In genomic region chr3:190345027-190345821, GRCh38 we compare ENCODE assay signal across 1 cellular context.
TF ChIP-seq lines count a peak whose summit lies in the region.

No MANE protein-coding gene starts in this region.

TF ChIP-seq in HepG2, 621 proteins besides CTCF, POLR2A, EP300 and RAD21 (continued from another document):
- TF ChIP-seq, protein P1, sequence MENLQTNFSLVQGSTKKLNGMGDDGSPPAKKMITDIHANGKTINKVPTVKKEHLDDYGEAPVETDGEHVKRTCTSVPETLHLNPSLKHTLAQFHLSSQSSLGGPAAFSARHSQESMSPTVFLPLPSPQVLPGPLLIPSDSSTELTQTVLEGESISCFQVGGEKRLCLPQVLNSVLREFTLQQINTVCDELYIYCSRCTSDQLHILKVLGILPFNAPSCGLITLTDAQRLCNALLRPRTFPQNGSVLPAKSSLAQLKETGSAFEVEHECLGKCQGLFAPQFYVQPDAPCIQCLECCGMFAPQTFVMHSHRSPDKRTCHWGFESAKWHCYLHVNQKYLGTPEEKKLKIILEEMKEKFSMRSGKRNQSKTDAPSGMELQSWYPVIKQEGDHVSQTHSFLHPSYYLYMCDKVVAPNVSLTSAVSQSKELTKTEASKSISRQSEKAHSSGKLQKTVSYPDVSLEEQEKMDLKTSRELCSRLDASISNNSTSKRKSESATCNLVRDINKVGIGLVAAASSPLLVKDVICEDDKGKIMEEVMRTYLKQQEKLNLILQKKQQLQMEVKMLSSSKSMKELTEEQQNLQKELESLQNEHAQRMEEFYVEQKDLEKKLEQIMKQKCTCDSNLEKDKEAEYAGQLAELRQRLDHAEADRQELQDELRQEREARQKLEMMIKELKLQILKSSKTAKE (CRISPR knock-in tag; IDR thresholded peaks at IDR 0.05; ENCODE audit: borderline replicate concordance) = no peak
- TF ChIP-seq POGZ (CRISPR knock-in tag; IDR thresholded peaks at IDR 0.05) (peak; percentile 21; the same call in 1 of the 2 replicates), ZNF574 (CRISPR knock-in tag; IDR thresholded peaks at IDR 0.05) (no peak), MLX (CRISPR knock-in tag; IDR thresholded peaks at IDR 0.05) (no peak), E2F1 (CRISPR knock-in tag; IDR thresholded peaks at IDR 0.05) (0 out of 2 replicates have a peak, but pooled peaks have one; percentile 41), ZNF83 (CRISPR knock-in tag; IDR thresholded peaks at IDR 0.05; ENCODE audit: borderline replicate concordance) (no peak), ELF3 (CRISPR knock-in tag; IDR thresholded peaks at IDR 0.05) (peak; percentile 51; the same call in 1 of the 2 replicates), ZNF34 (CRISPR knock-in tag; IDR thresholded peaks at IDR 0.05; ENCODE audit: borderline replicate concordance) (no peak), PTBP1 (IDR thresholded peaks at IDR 0.05; ENCODE audit: low read depth, low read length, poor library complexity, severe bottlenecking) (no peak), SKI (IDR thresholded peaks at IDR 0.05; ENCODE audit: partially characterized antibody) (no peak), ZNF543 (CRISPR knock-in tag; IDR thresholded peaks at IDR 0.05) (no peak), REXO4 (CRISPR knock-in tag; IDR thresholded peaks at IDR 0.05; ENCODE audit: borderline replicate concordance) (no peak), ATF1 (CRISPR knock-in tag; IDR thresholded peaks at IDR 0.05) (peak; percentile 40; the same call in 1 of the 2 replicates), ZNF556 (CRISPR knock-in tag; IDR thresholded peaks at IDR 0.05; ENCODE audit: borderline replicate concordance) (no peak), MXD3 (CRISPR knock-in tag; IDR thresholded peaks at IDR 0.05) (no peak), TSC22D2 (CRISPR knock-in tag; IDR thresholded peaks at IDR 0.05; ENCODE audit: borderline replicate concordance) (no peak), ZNF431 (CRISPR knock-in tag; IDR thresholded peaks at IDR 0.05; ENCODE audit: borderline replicate concordance, low read depth) (no peak), MXD4 (CRISPR knock-in tag; IDR thresholded peaks at IDR 0.05) (no peak), NFYC (CRISPR knock-in tag; IDR thresholded peaks at IDR 0.05) (no peak), ZBTB20 (CRISPR knock-in tag; IDR thresholded peaks at IDR 0.05; ENCODE audit: borderline replicate concordance, low read depth) (peak; percentile 85; the same call in 1 of the 2 replicates), GLI4 (CRISPR knock-in tag; IDR thresholded peaks at IDR 0.05; ENCODE audit: borderline replicate concordance) (no peak), RELA (CRISPR knock-in tag; IDR thresholded peaks at IDR 0.05) (peak; percentile 29; the same call in 1 of the 2 replicates), SP1 (IDR thresholded peaks at IDR 0.05) (no peak), SP1 (CRISPR knock-in tag; IDR thresholded peaks at IDR 0.05) (no peak), GTF3A (CRISPR knock-in tag; conservative IDR thresholded peaks at IDR 0.05) (no peak), ZNF207 (IDR thresholded peaks at IDR 0.05; ENCODE audit: borderline replicate concordance) (no peak), ZNF350 (CRISPR knock-in tag; IDR thresholded peaks at IDR 0.05; ENCODE audit: borderline replicate concordance, low read depth) (no peak), ZFP62 (CRISPR knock-in tag; IDR thresholded peaks at IDR 0.05) (no peak), ZNF557 (CRISPR knock-in tag; IDR thresholded peaks at IDR 0.05) (no peak), ZC3H4 (CRISPR knock-in tag; IDR thresholded peaks at IDR 0.05; ENCODE audit: borderline replicate concordance) (no peak), SMYD3 (CRISPR knock-in tag; IDR thresholded peaks at IDR 0.05) (no peak), ZNF740 (CRISPR knock-in tag; IDR thresholded peaks at IDR 0.05) (no peak), SOX13 (IDR thresholded peaks at IDR 0.05) (no peak), SOX13 (CRISPR knock-in tag; conservative IDR thresholded peaks at IDR 0.05 in 1 of 2, IDR thresholded peaks at IDR 0.05 in 1 of 2) (peak in 1 of 2 experiments; percentile 74; a peak in 2 of 4 replicates), MBD4 (IDR thresholded peaks at IDR 0.05; ENCODE audit: borderline replicate concordance, low read length) (no peak), RBAK (CRISPR knock-in tag; IDR thresholded peaks at IDR 0.05) (no peak), SAP130 (CRISPR knock-in tag; IDR thresholded peaks at IDR 0.05; ENCODE audit: low read depth) (peak; percentile 50), NFATC3 (CRISPR knock-in tag; IDR thresholded peaks at IDR 0.05) (no peak), MAFK (conservative IDR thresholded peaks at IDR 0.05 in 1 of 2, IDR thresholded peaks at IDR 0.05 in 1 of 2; ENCODE audit: low read length in 2 of 2) (no peak), CENPT (CRISPR knock-in tag; IDR thresholded peaks at IDR 0.05; ENCODE audit: low read depth) (no peak), ZMYM4 (CRISPR knock-in tag; IDR thresholded peaks at IDR 0.05) (peak; percentile 26; the same call in 1 of the 2 replicates), PPARG (CRISPR knock-in tag; conservative IDR thresholded peaks at IDR 0.05) (peak; percentile 42; the same call in 1 of the 2 replicates), ZNF589 (CRISPR knock-in tag; conservative IDR thresholded peaks at IDR 0.05) (no peak), DNMT1 (CRISPR knock-in tag; IDR thresholded peaks at IDR 0.05) (no peak), KAT2B (IDR thresholded peaks at IDR 0.05; ENCODE audit: borderline replicate concordance, low read depth, low read length) (no peak), SRSF4 (IDR thresholded peaks at IDR 0.05; ENCODE audit: low read depth, low read length, poor library complexity, severe bottlenecking) (no peak)
- TF ChIP-seq, protein P2, sequence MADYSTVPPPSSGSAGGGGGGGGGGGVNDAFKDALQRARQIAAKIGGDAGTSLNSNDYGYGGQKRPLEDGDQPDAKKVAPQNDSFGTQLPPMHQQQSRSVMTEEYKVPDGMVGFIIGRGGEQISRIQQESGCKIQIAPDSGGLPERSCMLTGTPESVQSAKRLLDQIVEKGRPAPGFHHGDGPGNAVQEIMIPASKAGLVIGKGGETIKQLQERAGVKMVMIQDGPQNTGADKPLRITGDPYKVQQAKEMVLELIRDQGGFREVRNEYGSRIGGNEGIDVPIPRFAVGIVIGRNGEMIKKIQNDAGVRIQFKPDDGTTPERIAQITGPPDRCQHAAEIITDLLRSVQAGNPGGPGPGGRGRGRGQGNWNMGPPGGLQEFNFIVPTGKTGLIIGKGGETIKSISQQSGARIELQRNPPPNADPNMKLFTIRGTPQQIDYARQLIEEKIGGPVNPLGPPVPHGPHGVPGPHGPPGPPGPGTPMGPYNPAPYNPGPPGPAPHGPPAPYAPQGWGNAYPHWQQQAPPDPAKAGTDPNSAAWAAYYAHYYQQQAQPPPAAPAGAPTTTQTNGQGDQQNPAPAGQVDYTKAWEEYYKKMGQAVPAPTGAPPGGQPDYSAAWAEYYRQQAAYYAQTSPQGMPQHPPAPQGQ (CRISPR knock-in tag; IDR thresholded peaks at IDR 0.05; ENCODE audit: borderline replicate concordance) = no peak
- TF ChIP-seq, protein P3, sequence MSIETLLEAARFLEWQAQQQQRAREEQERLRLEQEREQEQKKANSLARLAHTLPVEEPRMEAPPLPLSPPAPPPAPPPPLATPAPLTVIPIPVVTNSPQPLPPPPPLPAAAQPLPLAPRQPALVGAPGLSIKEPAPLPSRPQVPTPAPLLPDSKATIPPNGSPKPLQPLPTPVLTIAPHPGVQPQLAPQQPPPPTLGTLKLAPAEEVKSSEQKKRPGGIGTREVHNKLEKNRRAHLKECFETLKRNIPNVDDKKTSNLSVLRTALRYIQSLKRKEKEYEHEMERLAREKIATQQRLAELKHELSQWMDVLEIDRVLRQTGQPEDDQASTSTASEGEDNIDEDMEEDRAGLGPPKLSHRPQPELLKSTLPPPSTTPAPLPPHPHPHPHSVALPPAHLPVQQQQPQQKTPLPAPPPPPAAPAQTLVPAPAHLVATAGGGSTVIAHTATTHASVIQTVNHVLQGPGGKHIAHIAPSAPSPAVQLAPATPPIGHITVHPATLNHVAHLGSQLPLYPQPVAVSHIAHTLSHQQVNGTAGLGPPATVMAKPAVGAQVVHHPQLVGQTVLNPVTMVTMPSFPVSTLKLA (IDR thresholded peaks at IDR 0.05) = no peak
- TF ChIP-seq, protein P4, sequence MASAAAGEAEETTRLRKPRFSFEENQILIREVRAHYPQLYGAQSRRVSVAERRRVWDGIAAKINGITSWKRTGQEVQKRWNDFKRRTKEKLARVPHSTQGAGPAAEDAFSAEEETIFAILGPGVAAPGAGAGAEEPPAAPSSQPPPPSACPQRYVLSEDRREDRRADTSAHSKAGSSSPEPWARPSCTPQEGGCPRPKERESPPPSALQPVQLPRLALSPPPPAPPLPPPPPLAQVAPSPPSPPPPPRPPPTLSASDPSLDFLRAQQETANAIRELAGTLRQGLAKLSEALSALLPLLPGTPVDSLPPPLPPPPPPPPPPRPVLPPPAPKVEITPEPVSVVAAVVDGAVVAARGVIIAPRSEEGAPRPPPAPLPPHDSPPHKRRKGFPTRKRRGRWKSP (CRISPR knock-in tag; IDR thresholded peaks at IDR 0.05) = no peak
- TF ChIP-seq, protein P5, sequence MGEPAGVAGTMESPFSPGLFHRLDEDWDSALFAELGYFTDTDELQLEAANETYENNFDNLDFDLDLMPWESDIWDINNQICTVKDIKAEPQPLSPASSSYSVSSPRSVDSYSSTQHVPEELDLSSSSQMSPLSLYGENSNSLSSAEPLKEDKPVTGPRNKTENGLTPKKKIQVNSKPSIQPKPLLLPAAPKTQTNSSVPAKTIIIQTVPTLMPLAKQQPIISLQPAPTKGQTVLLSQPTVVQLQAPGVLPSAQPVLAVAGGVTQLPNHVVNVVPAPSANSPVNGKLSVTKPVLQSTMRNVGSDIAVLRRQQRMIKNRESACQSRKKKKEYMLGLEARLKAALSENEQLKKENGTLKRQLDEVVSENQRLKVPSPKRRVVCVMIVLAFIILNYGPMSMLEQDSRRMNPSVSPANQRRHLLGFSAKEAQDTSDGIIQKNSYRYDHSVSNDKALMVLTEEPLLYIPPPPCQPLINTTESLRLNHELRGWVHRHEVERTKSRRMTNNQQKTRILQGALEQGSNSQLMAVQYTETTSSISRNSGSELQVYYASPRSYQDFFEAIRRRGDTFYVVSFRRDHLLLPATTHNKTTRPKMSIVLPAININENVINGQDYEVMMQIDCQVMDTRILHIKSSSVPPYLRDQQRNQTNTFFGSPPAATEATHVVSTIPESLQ (CRISPR knock-in tag; conservative IDR thresholded peaks at IDR 0.05) = no peak
- TF ChIP-seq, protein P6, sequence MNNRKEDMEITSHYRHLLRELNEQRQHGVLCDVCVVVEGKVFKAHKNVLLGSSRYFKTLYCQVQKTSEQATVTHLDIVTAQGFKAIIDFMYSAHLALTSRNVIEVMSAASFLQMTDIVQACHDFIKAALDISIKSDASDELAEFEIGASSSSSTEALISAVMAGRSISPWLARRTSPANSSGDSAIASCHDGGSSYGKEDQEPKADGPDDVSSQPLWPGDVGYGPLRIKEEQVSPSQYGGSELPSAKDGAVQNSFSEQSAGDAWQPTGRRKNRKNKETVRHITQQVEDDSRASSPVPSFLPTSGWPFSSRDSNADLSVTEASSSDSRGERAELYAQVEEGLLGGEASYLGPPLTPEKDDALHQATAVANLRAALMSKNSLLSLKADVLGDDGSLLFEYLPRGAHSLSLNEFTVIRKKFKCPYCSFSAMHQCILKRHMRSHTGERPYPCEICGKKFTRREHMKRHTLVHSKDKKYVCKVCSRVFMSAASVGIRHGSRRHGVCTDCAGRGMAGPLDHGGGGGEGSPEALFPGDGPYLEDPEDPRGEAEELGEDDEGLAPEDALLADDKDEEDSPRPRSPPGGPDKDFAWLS (CRISPR knock-in tag; IDR thresholded peaks at IDR 0.05; ENCODE audit: borderline replicate concordance) = no peak
